In genomic region chr1:48817505-48818114, GRCh38 we compare ENCODE assay signal across 8 cellular contexts. TPM values are rescaled to one million over a fixed set of nuclear protein-coding genes. Genes with fewer than 3 reads are reported as not detected.
A peak's percentile ranks its signal among the peaks of the same experiment; 100 is the strongest.
DNase-seq lines count a peak whose midpoint lies in the region; ATAC-seq and TF ChIP-seq lines count a peak whose summit lies in the region.

No MANE protein-coding gene starts in this region.

- intact Hi-C loops in Right ventricle myocardium inferior (cut with DNase I), result loop anchor here (5.0 to 10.0 kb wide), 2 partner anchors 140 to 243 kb away; no protein-coding TSS in a partner anchor
- intact Hi-C loops in cardiac septum (cut with DNase I), result loop anchor here (5.0 kb wide), 3 partner anchors 140 to 265 kb away; no protein-coding TSS in a partner anchor
- intact Hi-C loops in activated CD4-positive, alpha-beta memory T cell treated with anti-CD3 and anti-CD28 coated beads for 36 hours (cut with micrococcal nuclease), result no loop called here
- intact Hi-C loops in head of caudate nucleus (cut with DNase I), result loop anchor here (5.0 to 10.0 kb wide), 2 partner anchors 143 to 245 kb away; no protein-coding TSS in a partner anchor
- intact Hi-C loops in activated T-helper 1 cell treated with anti-CD3 and anti-CD28 coated beads, Interleukin-12 subunit alpha, Interleukin-12 subunit beta, Interleukin-2, Interleukin-4 antibody, amounts not matched to agents 30 ng/mL and 10 ng/mL and 1 ng/mL, durations not matched to agents 14 hours and 24 hours and 36 hours (cut with micrococcal nuclease), result loop anchor here (5.0 kb wide), 1 partner anchor 120 kb away; no protein-coding TSS in a partner anchor

- no peaks in the 10 kb centered on the region for H3K36me3 Mint-ChIP-seq in activated CD4-positive, alpha-beta memory T cell treated with anti-CD3 and anti-CD28 coated beads for 36 hours
- H3K36me3 Mint-ChIP-seq in progenitor cell of endocrine pancreas (ENCODE audit: insufficient read depth), result no peaks in the 10 kb centered on the region
- H3K36me3 Mint-ChIP-seq in activated T-helper 1 cell treated with anti-CD3 and anti-CD28 coated beads, Interleukin-12 subunit alpha, Interleukin-12 subunit beta, Interleukin-2, Interleukin-4 antibody, amounts not matched to agents 30 ng/mL and 10 ng/mL and 1 ng/mL, durations not matched to agents 14 hours and 24 hours and 36 hours (ENCODE audit: low read depth), result no peaks in the 10 kb centered on the region

- no peak overlapping the region for H3K27ac Mint-ChIP-seq in activated CD4-positive, alpha-beta memory T cell treated with anti-CD3 and anti-CD28 coated beads for 36 hours
- H3K27ac Mint-ChIP-seq in progenitor cell of endocrine pancreas, result no peak overlapping the region
- no peak overlapping the region for H3K27ac Mint-ChIP-seq in activated T-helper 1 cell treated with anti-CD3 and anti-CD28 coated beads, Interleukin-12 subunit alpha, Interleukin-12 subunit beta, Interleukin-2, Interleukin-4 antibody, amounts not matched to agents 30 ng/mL and 10 ng/mL and 1 ng/mL, durations not matched to agents 14 hours and 24 hours and 36 hours

- H3K4me3 ChIP-seq in HEK293 (ENCODE audit: low read depth, low read length), result no peak overlapping the region

- H3K4me3 Mint-ChIP-seq in activated CD4-positive, alpha-beta memory T cell treated with anti-CD3 and anti-CD28 coated beads for 36 hours, result no peak overlapping the region
- no peak overlapping the region for H3K4me3 Mint-ChIP-seq in progenitor cell of endocrine pancreas (ENCODE audit: low read depth)
- no peak overlapping the region for H3K4me3 Mint-ChIP-seq in activated T-helper 1 cell treated with anti-CD3 and anti-CD28 coated beads, Interleukin-12 subunit alpha, Interleukin-12 subunit beta, Interleukin-2, Interleukin-4 antibody, amounts not matched to agents 30 ng/mL and 10 ng/mL and 1 ng/mL, durations not matched to agents 14 hours and 24 hours and 36 hours

- H3K9me3 ChIP-seq in HEK293 (ENCODE audit: control insufficient read depth, insufficient read depth, low read depth, low read length), result no peaks in the 10 kb centered on the region

- H3K36me3 ChIP-seq in HEK293 (ENCODE audit: control insufficient read depth in 2 of 2, insufficient read depth in 1 of 2, low read length in 2 of 2), result no peaks in the 10 kb centered on the region

- no peaks in the 10 kb centered on the region for H3K4me1 ChIP-seq in HEK293 (ENCODE audit: control insufficient read depth, insufficient read depth, low read length)

- peak; percentile 54 for ATAC-seq in Right ventricle myocardium inferior

- H3K27ac ChIP-seq in HEK293 (ENCODE audit: extremely low read depth, low read depth, low read length), result no peak overlapping the region

- no peaks in the 10 kb centered on the region for H3K4me1 Mint-ChIP-seq in activated CD4-positive, alpha-beta memory T cell treated with anti-CD3 and anti-CD28 coated beads for 36 hours (ENCODE audit: low read depth)
- no peaks in the 10 kb centered on the region for H3K4me1 Mint-ChIP-seq in progenitor cell of endocrine pancreas (ENCODE audit: low read depth)
- no peaks in the 10 kb centered on the region for H3K4me1 Mint-ChIP-seq in activated T-helper 1 cell treated with anti-CD3 and anti-CD28 coated beads, Interleukin-12 subunit alpha, Interleukin-12 subunit beta, Interleukin-2, Interleukin-4 antibody, amounts not matched to agents 30 ng/mL and 10 ng/mL and 1 ng/mL, durations not matched to agents 14 hours and 24 hours and 36 hours (ENCODE audit: low read depth)

- no peaks in the 10 kb centered on the region for H3K9me3 Mint-ChIP-seq in activated CD4-positive, alpha-beta memory T cell treated with anti-CD3 and anti-CD28 coated beads for 36 hours
- no peaks in the 10 kb centered on the region for H3K9me3 Mint-ChIP-seq in progenitor cell of endocrine pancreas (ENCODE audit: low read depth)
- H3K9me3 Mint-ChIP-seq in activated T-helper 1 cell treated with anti-CD3 and anti-CD28 coated beads, Interleukin-12 subunit alpha, Interleukin-12 subunit beta, Interleukin-2, Interleukin-4 antibody, amounts not matched to agents 30 ng/mL and 10 ng/mL and 1 ng/mL, durations not matched to agents 14 hours and 24 hours and 36 hours, result no peaks in the 10 kb centered on the region

- TF ChIP-seq CTCF in HEK293 (tag by site-specific recombination; IDR thresholded peaks at IDR 0.05) (peak; percentile 55; the same call in 1 of the 2 replicates), progenitor cell of endocrine pancreas (IDR thresholded peaks at IDR 0.05; ENCODE audit: unreplicated experiment) (peak; percentile 84)

- POLR2A ChIA-PET in HEK293 (lab: Yijun Ruan, JAX), result no interaction called here
- POLR2A ChIA-PET in activated CD4-positive, alpha-beta memory T cell treated with anti-CD3 and anti-CD28 coated beads for 36 hours (lab: Charles Lee), result no interaction called here

- CTCF ChIA-PET in HEK293 (lab: Yijun Ruan, JAX), result interaction anchor here (0.6 to 2.0 kb wide), 36 partner anchors 8 to 1791 kb away, joined by 3 to 48 read pairs (median 4); no protein-coding TSS in a partner anchor
- CTCF ChIA-PET in activated CD4-positive, alpha-beta memory T cell treated with anti-CD3 and anti-CD28 coated beads for 36 hours (lab: Charles Lee), result interaction anchor here (0.8 to 1.3 kb wide), 2 partner anchors 140 to 320 kb away, joined by 3 to 8 read pairs; no protein-coding TSS in a partner anchor

- DNase-seq in Right ventricle myocardium inferior (ENCODE audit: missing footprints) (peak; percentile 64), cardiac septum (ENCODE audit: low spot score) (no peak), NCI-H1930 (lab: John Stamatoyannopoulos, UW) (peak; percentile 37 to 40), head of caudate nucleus (peak; percentile 12 to 83 (median 58)), progenitor cell of endocrine pancreas (ENCODE audit: low spot score, unreplicated experiment) (peak; percentile 55)
- peak; percentile 40 for DNase-seq in activated CD4-positive, alpha-beta memory T cell treated with anti-CD3 and anti-CD28 coated beads for 36 hours
- no peak for DNase-seq in activated T-helper 1 cell treated with anti-CD3 and anti-CD28 coated beads, Interleukin-12 subunit alpha, Interleukin-12 subunit beta, Interleukin-2, Interleukin-4 antibody, amounts not matched to agents 30 ng/mL and 10 ng/mL and 1 ng/mL, durations not matched to agents 14 hours and 24 hours and 36 hours (ENCODE audit: low spot score)

- peaks cover 2% of the 10 kb centered on the region for H3K27me3 Mint-ChIP-seq in activated CD4-positive, alpha-beta memory T cell treated with anti-CD3 and anti-CD28 coated beads for 36 hours
- no peaks in the 10 kb centered on the region for H3K27me3 Mint-ChIP-seq in progenitor cell of endocrine pancreas
- H3K27me3 Mint-ChIP-seq in activated T-helper 1 cell treated with anti-CD3 and anti-CD28 coated beads, Interleukin-12 subunit alpha, Interleukin-12 subunit beta, Interleukin-2, Interleukin-4 antibody, amounts not matched to agents 30 ng/mL and 10 ng/mL and 1 ng/mL, durations not matched to agents 14 hours and 24 hours and 36 hours (ENCODE audit: insufficient read depth), result peaks cover 17% of the 10 kb centered on the region

TF ChIP-seq in HEK293, 187 proteins besides CTCF, POLR2A, EP300 and RAD21 (continues in another document):
- peak; percentile 28 for TF ChIP-seq ZFHX2 (tag by site-specific recombination; conservative IDR thresholded peaks at IDR 0.05)
- no peak for TF ChIP-seq ZNF280C (tag by site-specific recombination; IDR thresholded peaks at IDR 0.05)
- no peak for TF ChIP-seq TCF7L2 (IDR thresholded peaks at IDR 0.05; ENCODE audit: borderline replicate concordance, low read depth, low read length)
- no peak for TF ChIP-seq KLF10 (tag by site-specific recombination; IDR thresholded peaks at IDR 0.05)
- TF ChIP-seq ZBTB49 (tag by site-specific recombination; IDR thresholded peaks at IDR 0.05; ENCODE audit: low read depth), result no peak
- TF ChIP-seq ZNF19 (tag by site-specific recombination; IDR thresholded peaks at IDR 0.05; ENCODE audit: low read depth), result no peak
- no peak for TF ChIP-seq ZNF670 (tag by site-specific recombination; IDR thresholded peaks at IDR 0.05; ENCODE audit: low read depth)

RNA-seq across cellular contexts. Expression of gene BEND5, which starts 40.9 kb away (rescaled TPM):
- total RNA-seq in Right ventricle myocardium inferior (4.6 TPM), cardiac septum (3.2 TPM), progenitor cell of endocrine pancreas (14.5 and 23.9 TPM in 2 replicates)
- 1 to 10 TPM; 1.0 to 2.5 TPM for total RNA-seq in activated CD4-positive, alpha-beta memory T cell treated with anti-CD3 and anti-CD28 coated beads for 36 hours
- total RNA-seq in activated T-helper 1 cell treated with anti-CD3 and anti-CD28 coated beads, Interleukin-12 subunit alpha, Interleukin-12 subunit beta, Interleukin-2, Interleukin-4 antibody, amounts not matched to agents 30 ng/mL and 10 ng/mL and 1 ng/mL, durations not matched to agents 14 hours and 24 hours and 36 hours, result 3.0 and 4.2 TPM in 2 replicates

Comparison
In these comparisons a context has a peak if more than half of its experiments do, and no peak if none do; other contexts are left out.
1. DNase-seq: peak in Right ventricle myocardium inferior (single experiment), NCI-H1930 (2 of 2), activated CD4-positive, alpha-beta memory T cell treated with anti-CD3 and anti-CD28 coated beads for 36 hours (single experiment), head of caudate nucleus (42 of 42) and progenitor cell of endocrine pancreas (single experiment); none in cardiac septum (single experiment) and activated T-helper 1 cell treated with anti-CD3 and anti-CD28 coated beads, Interleukin-12 subunit alpha, Interleukin-12 subunit beta, Interleukin-2, Interleukin-4 antibody, amounts not matched to agents 30 ng/mL and 10 ng/mL and 1 ng/mL, durations not matched to agents 14 hours and 24 hours and 36 hours (single experiment).